12 cellular contexts compared by ENCODE assay signal in the genomic region with DNA sequence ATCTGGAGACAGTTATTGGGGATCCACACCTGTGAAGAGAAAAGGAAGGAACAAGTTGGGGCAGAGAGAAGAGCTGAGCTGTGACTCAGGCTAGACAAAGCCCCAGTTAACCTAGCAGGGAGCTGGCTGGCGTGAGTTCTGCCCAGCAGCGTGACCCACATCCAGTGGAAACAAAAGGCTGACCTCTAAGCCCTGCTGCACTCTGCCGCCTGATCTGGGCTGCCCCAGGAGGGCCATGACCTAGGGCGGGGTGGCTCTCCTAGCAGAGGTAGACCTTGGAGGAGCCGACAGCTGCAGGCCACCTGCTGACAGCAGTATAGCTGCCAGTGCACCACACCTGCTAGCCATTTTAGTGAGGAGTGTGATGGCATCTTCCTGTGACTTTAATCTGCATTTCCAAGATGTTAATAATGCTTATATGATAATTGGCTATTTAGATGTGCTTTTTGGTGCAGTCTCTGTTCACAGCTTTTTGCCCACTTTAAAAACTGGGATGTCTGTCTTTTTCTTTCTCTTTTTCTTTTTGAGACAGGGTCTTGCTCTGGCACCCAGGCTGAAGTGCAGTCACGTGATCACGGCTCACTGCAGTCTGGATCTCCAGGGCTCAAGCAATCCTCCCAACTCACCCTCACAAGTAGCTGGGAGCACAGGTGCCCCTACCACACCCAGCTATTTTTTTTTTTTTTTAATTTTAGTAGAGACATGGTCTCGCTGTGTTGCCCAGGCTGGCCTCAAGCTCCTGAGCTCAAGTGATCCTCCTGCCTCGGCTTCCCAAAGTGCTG.
DNase-seq lines count a peak whose midpoint lies in the region; ATAC-seq and TF ChIP-seq lines count a peak whose summit lies in the region.
"Had no signal": no experiment of that assay in that cellular context is flagged by ENCODE, and none has a peak within 500 bp of the region (broad histone marks: within the 10 kb centered on the region; RNA-seq: fewer than 3 reads in every experiment).

No MANE protein-coding gene starts in this region.

- CTCF ChIA-PET in OCI-LY7 (lab: Charles Lee; ENCODE audit: unreplicated experiment): interaction anchor here (1.9 kb wide), 1 partner anchor 53 kb away, joined by 6 read pairs; no protein-coding TSS in a partner anchor

- no peaks in the 10 kb centered on the region for H3K9me3 Mint-ChIP-seq in CD14-positive monocyte
- H3K9me3 Mint-ChIP-seq: naive thymus-derived CD8-positive, alpha-beta T cell had no signal

- POLR2A ChIA-PET in OCI-LY7 (lab: Charles Lee): interaction anchor here (1.0 kb wide), 1 partner anchor 52 kb away, joined by 5 read pairs; no protein-coding TSS in a partner anchor

- H3K4me1 Mint-ChIP-seq in CD14-positive monocyte: peaks cover 2% of the 10 kb centered on the region
- H3K4me1 Mint-ChIP-seq: naive thymus-derived CD8-positive, alpha-beta T cell had no signal

- H3K4me1 ChIP-seq in OCI-LY7 (ENCODE audit: insufficient read depth, low read length, poor library complexity, severe bottlenecking) (peaks cover 6% of the 10 kb centered on the region), body of pancreas (no peaks in the 10 kb centered on the region)

- intact Hi-C loops in OCI-LY7 (cut with micrococcal nuclease; ENCODE audit: unreplicated experiment): loop anchor here (2.0 kb wide), 1 partner anchor 360 kb away; no protein-coding TSS in a partner anchor
- intact Hi-C loops in CD14-positive monocyte (cut with micrococcal nuclease): no loop called here
- intact Hi-C loops in body of pancreas (cut with DNase I): no loop called here

- H3K4me3 Mint-ChIP-seq in CD14-positive monocyte: no peak overlapping the region
- H3K4me3 Mint-ChIP-seq: naive thymus-derived CD8-positive, alpha-beta T cell had no signal

- ATAC-seq in GM21717 (IDR thresholded peaks at IDR 0.05; ENCODE audit: unreplicated experiment): no peak
- no peak for ATAC-seq in body of pancreas
- ATAC-seq: naive thymus-derived CD8-positive, alpha-beta T cell had no signal

- TF ChIP-seq CTCF in OCI-LY7 (conservative IDR thresholded peaks at IDR 0.05; ENCODE audit: low read length) (0 out of 2 replicates have a peak, but pooled peaks have one; percentile 32), CD14-positive monocyte (IDR thresholded peaks at IDR 0.05) (no peak), body of pancreas (IDR thresholded peaks at IDR 0.05) (no peak)

- H3K27me3 Mint-ChIP-seq in CD14-positive monocyte (ENCODE audit: low read depth in 3 of 3): peaks cover 0 to 1% (median 0%) of the 10 kb centered on the region in 3 donors

- H3K27ac ChIP-seq in OCI-LY7 (ENCODE audit: low read depth, low read length, poor library complexity, severe bottlenecking) (no peak overlapping the region), body of pancreas (no peak overlapping the region)

- 70 to 75% methylated on average over 5 to 9 of the region's 9 CpGs for WGBS in body of pancreas, 2 donors

- peak overlapping the region; percentile 29; the same call in 1 of the 2 replicates for H2AFZ ChIP-seq in OCI-LY7 (ENCODE audit: low read length)

- H3K27ac Mint-ChIP-seq in CD14-positive monocyte: peak overlapping the region in 1 of 7 donors; percentile 63
- H3K27ac Mint-ChIP-seq: naive thymus-derived CD8-positive, alpha-beta T cell had no signal

- no peaks in the 10 kb centered on the region for H3K36me3 ChIP-seq in OCI-LY7 (ENCODE audit: insufficient read depth, low read length)
- H3K36me3 ChIP-seq in body of pancreas (replicated peaks in 1 of 2; ENCODE audit: insufficient read depth in 1 of 2, low read depth in 2 of 2): no peaks in the 10 kb centered on the region
- H3K36me3 ChIP-seq: esophagus squamous epithelium had no signal

- H4K20me1 ChIP-seq in OCI-LY7 (ENCODE audit: insufficient read depth, low read length): no peaks in the 10 kb centered on the region

- H3K27me3 ChIP-seq in body of pancreas: no peaks in the 10 kb centered on the region

- H3K4me3 ChIP-seq in OCI-LY7 (ENCODE audit: low read depth, low read length, poor library complexity, severe bottlenecking): no peak overlapping the region
- H3K4me3 ChIP-seq in body of pancreas: no peak overlapping the region
- H3K4me3 ChIP-seq: esophagus squamous epithelium, smooth muscle cell had no signal

- TF ChIP-seq POLR2A in body of pancreas (IDR thresholded peaks at IDR 0.05): no peak

- no peaks in the 10 kb centered on the region for H3K79me2 ChIP-seq in OCI-LY7 (ENCODE audit: insufficient read depth, low read depth, low read length)

- H3K9me2 ChIP-seq in OCI-LY7 (ENCODE audit: insufficient read depth, low read length): no peaks in the 10 kb centered on the region

- H3K9me3 ChIP-seq in OCI-LY7 (ENCODE audit: low read length) (no peaks in the 10 kb centered on the region), body of pancreas (no peaks in the 10 kb centered on the region)
- H3K9me3 ChIP-seq: esophagus squamous epithelium had no signal

- no TSS peak for BruUV-seq in OCI-LY7 (replicated peaks; lab: Mats Ljungman, UMichigan)

- H3K4me2 ChIP-seq in OCI-LY7 (ENCODE audit: low read length): no peak overlapping the region
- H3K4me2 ChIP-seq: smooth muscle cell had no signal

- DNase-seq in NCI-H345 (lab: John Stamatoyannopoulos, UW) (peak; percentile 7), NCI-H345 treated with DMSO at 0.1 percent for 48 hours (lab: John Stamatoyannopoulos, UW; ENCODE audit: unreplicated experiment) (no peak), OCI-LY7 (ENCODE audit: low spot score) (peak; percentile 55), globus pallidus (ENCODE audit: low spot score) (peak; percentile 37), retina (peak; percentile 65), CD14-positive monocyte (ENCODE audit: low spot score) (no peak), body of pancreas (no peak)
- DNase-seq: activated effector memory CD4-positive, alpha-beta T cell treated with Interleukin-2 at 50 U/mL for 16 hours; esophagus squamous epithelium; naive thymus-derived CD8-positive, alpha-beta T cell had no signal

- H3K36me3 Mint-ChIP-seq in CD14-positive monocyte: no peaks in the 10 kb centered on the region
- H3K36me3 Mint-ChIP-seq: naive thymus-derived CD8-positive, alpha-beta T cell had no signal

Comparison
In these comparisons a context has a peak if more than half of its experiments do, and no peak if none do; other contexts are left out.
1. DNase-seq: peak in NCI-H345 (single experiment), OCI-LY7 (single experiment), globus pallidus (single experiment) and retina (single experiment); none in NCI-H345 treated with DMSO at 0.1 percent for 48 hours (single experiment), CD14-positive monocyte (single experiment) and body of pancreas (0 of 4).